ENCODE assay signal across 16 cellular contexts in genomic region chr7:26179826-26180497, GRCh38. TPM values are rescaled to one million over a fixed set of nuclear protein-coding genes. Genes with fewer than 3 reads are reported as not detected.
A peak's percentile ranks its signal among the peaks of the same experiment; 100 is the strongest.
DNase-seq lines count a peak whose midpoint lies in the region; FAIRE-seq and TF ChIP-seq lines count a peak whose summit lies in the region.
"Had no signal": no experiment of that assay in that cellular context is flagged by ENCODE, and none has a peak within 500 bp of the region (broad histone marks: within the 10 kb centered on the region; RNA-seq: fewer than 3 reads in every experiment).

No MANE protein-coding gene starts in this region.

- peak overlapping the region; percentile 5 for H3K27ac Mint-ChIP-seq in activated naive CD4-positive, alpha-beta T cell treated with anti-CD3 and anti-CD28 coated beads, Interleukin-2, amount 10 ng/mL, durations not matched to agents 7 days and 5 days
- H3K27ac Mint-ChIP-seq in endothelial cell (ENCODE audit: unreplicated experiment): peak overlapping the region; percentile 27

- H3K4me1 Mint-ChIP-seq in activated naive CD4-positive, alpha-beta T cell treated with anti-CD3 and anti-CD28 coated beads, Interleukin-2, amount 10 ng/mL, durations not matched to agents 7 days and 5 days: peaks cover 8% of the 10 kb centered on the region
- no peaks in the 10 kb centered on the region for H3K4me1 Mint-ChIP-seq in endothelial cell (ENCODE audit: unreplicated experiment)

- 54 to 68% (median 67%) methylated on average over 8 of the region's 8 CpGs for WGBS in small intestine, 3 donors

- no peaks in the 10 kb centered on the region for H3K36me3 ChIP-seq in Karpas-422 (ENCODE audit: insufficient read depth, low read length)
- no peaks in the 10 kb centered on the region for H3K36me3 ChIP-seq in small intestine (ENCODE audit: control insufficient read depth in 2 of 2, insufficient read depth in 2 of 2, low read length in 2 of 2)

- H3K27me3 ChIP-seq in Karpas-422 (ENCODE audit: low read length): no peaks in the 10 kb centered on the region
- no peaks in the 10 kb centered on the region for H3K27me3 ChIP-seq in small intestine (ENCODE audit: control insufficient read depth in 2 of 2, insufficient read depth in 2 of 2, low read length in 2 of 2)

- H3K4me3 Mint-ChIP-seq in activated naive CD4-positive, alpha-beta T cell treated with anti-CD3 and anti-CD28 coated beads, Interleukin-2, amount 10 ng/mL, durations not matched to agents 7 days and 5 days: no peak overlapping the region
- no peak overlapping the region for H3K4me3 Mint-ChIP-seq in endothelial cell (ENCODE audit: unreplicated experiment)

- H3K27me3 Mint-ChIP-seq in activated naive CD4-positive, alpha-beta T cell treated with anti-CD3 and anti-CD28 coated beads, Interleukin-2, amount 10 ng/mL, durations not matched to agents 7 days and 5 days: no peaks in the 10 kb centered on the region
- peaks cover 3% of the 10 kb centered on the region for H3K27me3 Mint-ChIP-seq in endothelial cell (ENCODE audit: unreplicated experiment)

- TF ChIP-seq POLR2A in H54 (IDR thresholded peaks at IDR 0.05; ENCODE audit: low read depth, low read length): no peak

- H2AFZ ChIP-seq in Karpas-422 (ENCODE audit: low read length): no peak overlapping the region
- H2AFZ ChIP-seq: parathyroid adenoma had no signal

- H3K4me1 ChIP-seq in Karpas-422 (ENCODE audit: low read length): no peaks in the 10 kb centered on the region
- H3K4me1 ChIP-seq in small intestine (ENCODE audit: control insufficient read depth in 2 of 2, insufficient read depth in 1 of 2, low read depth in 1 of 2, low read length in 1 of 2): no peaks in the 10 kb centered on the region

- H3K4me3 ChIP-seq in Karpas-422 (ENCODE audit: low read length) (no peak overlapping the region), small intestine (ENCODE audit: low read depth in 1 of 2, low read length in 2 of 2) (no peak overlapping the region)

- H3K9ac ChIP-seq in Karpas-422 (ENCODE audit: low read length): no peak overlapping the region
- H3K9ac ChIP-seq: parathyroid adenoma had no signal

- 0 out of 2 replicates have a peak, but pooled peaks cover 4% of the 10 kb centered on the region for H4K20me1 ChIP-seq in Karpas-422 (ENCODE audit: insufficient read depth, low read depth, low read length)

- H3K9me3 ChIP-seq in Karpas-422 (ENCODE audit: low read length) (no peaks in the 10 kb centered on the region), small intestine (ENCODE audit: control insufficient read depth, low read depth) (no peaks in the 10 kb centered on the region)

- no peaks in the 10 kb centered on the region for H3K9me2 ChIP-seq in Karpas-422 (replicated peaks; ENCODE audit: insufficient read depth, low read length)

- FAIRE-seq in small intestine (lab: Jason Lieb, UNC): no peak
- no peak for FAIRE-seq in H54 (lab: Jason Lieb, UNC)
- FAIRE-seq: RCC 7860 had no signal

- no peaks in the 10 kb centered on the region for H3K9me3 Mint-ChIP-seq in activated naive CD4-positive, alpha-beta T cell treated with anti-CD3 and anti-CD28 coated beads, Interleukin-2, amount 10 ng/mL, durations not matched to agents 7 days and 5 days
- H3K9me3 Mint-ChIP-seq in endothelial cell (ENCODE audit: unreplicated experiment): no peaks in the 10 kb centered on the region

- H3K4me2 ChIP-seq in Karpas-422 (ENCODE audit: low read depth, low read length, poor library complexity, severe bottlenecking): no peak overlapping the region

- CTCF ChIA-PET in activated naive CD4-positive, alpha-beta T cell treated with anti-CD3 and anti-CD28 coated beads, Interleukin-2, amount 10 ng/mL, durations not matched to agents 7 days and 5 days (lab: Charles Lee): interaction anchor here (0.7 to 3.1 kb wide), 4 partner anchors 18 to 185 kb away, joined by 3 to 18 read pairs (median 4); no protein-coding TSS in a partner anchor

- no peak for TF ChIP-seq CTCF in endothelial cell (IDR thresholded peaks at IDR 0.05; ENCODE audit: unreplicated experiment)

- H3K27ac ChIP-seq in Karpas-422 (ENCODE audit: low read length) (no peak overlapping the region), small intestine (ENCODE audit: low read depth in 1 of 2, low read length in 1 of 2) (no peak overlapping the region)
- H3K27ac ChIP-seq: parathyroid adenoma had no signal

- DNase-seq in activated naive CD4-positive, alpha-beta T cell treated with anti-CD3 and anti-CD28 coated beads, Interleukin-2, amount 10 ng/mL, durations not matched to agents 7 days and 5 days: no peak
- no peak for DNase-seq in activated naive CD4-positive, alpha-beta T cell treated with Interleukin-2 at 50 U/mL for 16 hours
- DNase-seq in Karpas-422 (peak; percentile 48), endothelial cell (ENCODE audit: low spot score) (no peak), small intestine (peak; percentile 9), cerebellar nuclear complex (lab: John Stamatoyannopoulos, UW) (no peak), H54 (ENCODE audit: insufficient read length, low spot score) (no peak)
- no peak for DNase-seq in central memory CD4-positive, alpha-beta T cell
- DNase-seq: amniotic stem cell, KG1, mesendoderm, NCI-H1436, NCI-H510A treated with DMSO at 0.1 percent for 48 hours, T-helper 9 cell had no signal

- H3K79me2 ChIP-seq in Karpas-422 (ENCODE audit: low read length): no peaks in the 10 kb centered on the region
- H3K79me2 ChIP-seq: parathyroid adenoma had no signal

- peaks cover 29% of the 10 kb centered on the region for H3K36me3 Mint-ChIP-seq in activated naive CD4-positive, alpha-beta T cell treated with anti-CD3 and anti-CD28 coated beads, Interleukin-2, amount 10 ng/mL, durations not matched to agents 7 days and 5 days
- peaks cover 3% of the 10 kb centered on the region for H3K36me3 Mint-ChIP-seq in endothelial cell (ENCODE audit: low read depth, unreplicated experiment)

RNA-seq across cellular contexts. Expression of gene HNRNPA2B1, which starts 20.6 kb away (rescaled TPM):
- 145 and 197 TPM in 2 replicates for total RNA-seq in Karpas-422 (2014; rRNA removed; shearing (Covaris generic); ENCODE audit: low replicate concordance)
- 623 TPM for total RNA-seq in endothelial cell (ENCODE audit: unreplicated experiment)
- 1,000 to 10,000 TPM in 1 of 3 donors, 100 to 1,000 TPM in 2; 495 to 1,007 (median 600) TPM for polyA plus RNA-seq in small intestine

RNA-seq across cellular contexts. Expression of gene CBX3, which starts 21.6 kb away (rescaled TPM):
- total RNA-seq in Karpas-422 (2014; rRNA removed; shearing (Covaris generic); ENCODE audit: low replicate concordance): 111 and 168 TPM in 2 replicates
- total RNA-seq in endothelial cell (ENCODE audit: unreplicated experiment): 146 TPM
- polyA plus RNA-seq in small intestine: 100 to 1,000 TPM; 145 to 181 (median 177) TPM

RNA-seq across cellular contexts. Expression of gene NFE2L3, which starts 28.0 kb away (rescaled TPM):
- total RNA-seq in Karpas-422 (2014; rRNA removed; shearing (Covaris generic); ENCODE audit: low replicate concordance): not detected in 2 replicates
- 2.8 TPM for total RNA-seq in endothelial cell (ENCODE audit: unreplicated experiment)
- 10 to 100 TPM in 1 of 3 donors, 1 to 10 TPM in 2; 1.8 to 12.5 (median 2.7) TPM for polyA plus RNA-seq in small intestine

Comparison
In these comparisons a context has a peak if more than half of its experiments do, and no peak if none do; other contexts are left out.
1. DNase-seq: peak in Karpas-422 (single experiment) and small intestine (single experiment); none in activated naive CD4-positive, alpha-beta T cell treated with anti-CD3 and anti-CD28 coated beads, Interleukin-2, amount 10 ng/mL, durations not matched to agents 7 days and 5 days (single experiment), activated naive CD4-positive, alpha-beta T cell treated with Interleukin-2 at 50 U/mL for 16 hours (single experiment), endothelial cell (single experiment), cerebellar nuclear complex (0 of 2), central memory CD4-positive, alpha-beta T cell (single experiment) and H54 (single experiment).